14 cellular contexts compared by ENCODE assay signal in the genomic region with DNA sequence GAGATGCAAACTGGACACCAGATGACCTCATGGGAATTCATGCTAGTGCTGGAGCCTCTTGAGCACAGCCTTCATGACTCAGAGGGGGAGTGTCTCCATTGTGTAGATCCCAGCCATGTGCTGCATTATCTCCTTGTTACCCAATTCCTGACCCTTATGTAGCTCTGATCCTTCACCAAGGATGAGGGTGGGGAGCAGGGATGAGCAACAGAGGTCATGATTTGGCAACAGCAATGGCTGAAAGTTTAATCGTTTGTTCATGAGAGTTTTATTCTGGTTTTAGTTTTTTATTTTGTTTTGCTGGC. TPM values are rescaled to one million over a fixed set of nuclear protein-coding genes. Genes with fewer than 3 reads are reported as not detected.
DNase-seq lines count a peak whose midpoint lies in the region; ATAC-seq, FAIRE-seq and TF ChIP-seq lines count a peak whose summit lies in the region.
"Had no signal": no experiment of that assay in that cellular context is flagged by ENCODE, and none has a peak within 500 bp of the region (broad histone marks: within the 10 kb centered on the region; RNA-seq: fewer than 3 reads in every experiment).

No MANE protein-coding gene starts in this region.

- TF ChIP-seq POLR2A in H54 (IDR thresholded peaks at IDR 0.05; ENCODE audit: low read depth, low read length), result no peak

- no peak overlapping the region for H3K4me2 ChIP-seq in PC-3 (ENCODE audit: low read length)
- H3K4me2 ChIP-seq in smooth muscle cell, result peak overlapping the region; percentile 59

- WGBS in smooth muscle cell (ENCODE audit: low lambda C conversion rate), result 34% methylated on average over 1 of the region's 1 CpG

- H3K9ac ChIP-seq in PC-3 (ENCODE audit: low read length) (no peak overlapping the region), smooth muscle cell (ENCODE audit: low read depth) (peak overlapping the region; percentile 48)

- POLR2A ChIA-PET in PC-3 (lab: Charles Lee; ENCODE audit: unreplicated experiment), result no interaction called here

- no peaks in the 10 kb centered on the region for H3K36me3 ChIP-seq in PC-3 (ENCODE audit: low read depth, low read length)
- H3K36me3 ChIP-seq in smooth muscle cell (ENCODE audit: low read depth), result no peaks in the 10 kb centered on the region
- H3K36me3 ChIP-seq: tibial artery had no signal

- intact Hi-C loops in PC-3 (cut with micrococcal nuclease), result no loop called here

- no peaks in the 10 kb centered on the region for H3K4me1 ChIP-seq in PC-3 (ENCODE audit: insufficient read depth, low read length)
- peaks cover 7% of the 10 kb centered on the region for H3K4me1 ChIP-seq in smooth muscle cell (ENCODE audit: low read depth)
- H3K4me1 ChIP-seq: tibial artery had no signal

- no peak for TF ChIP-seq CTCF in PC-3 (conservative IDR thresholded peaks at IDR 0.05; ENCODE audit: low read depth, low read length)
- TF ChIP-seq CTCF in smooth muscle cell (IDR thresholded peaks at IDR 0.05; ENCODE audit: borderline replicate concordance, insufficient read depth, poor library complexity, severe bottlenecking), result no peak

- H3K9me2 ChIP-seq in PC-3 (replicated peaks; ENCODE audit: low read length), result no peaks in the 10 kb centered on the region

- H4K20me1 ChIP-seq in PC-3 (ENCODE audit: low read length), result no peaks in the 10 kb centered on the region
- no peaks in the 10 kb centered on the region for H4K20me1 ChIP-seq in smooth muscle cell (ENCODE audit: low read depth)

- H3K27ac ChIP-seq in PC-3 (ENCODE audit: low read length) (no peak overlapping the region), smooth muscle cell (ENCODE audit: low read depth) (peak overlapping the region; percentile 94)
- H3K27ac ChIP-seq: tibial artery, VCaP had no signal

- DNase-seq in H54 (ENCODE audit: insufficient read length, low spot score) (peak; percentile 91), PC-3 (peak; percentile 31), fibroblast of peridontal ligament (ENCODE audit: extremely low read depth) (peak; percentile 93), smooth muscle cell (lab: John Stamatoyannopoulos, UW; ENCODE audit: unreplicated experiment) (no peak), NCI-H345 treated with DMSO at 0.1 percent for 48 hours (lab: John Stamatoyannopoulos, UW; ENCODE audit: unreplicated experiment) (no peak)
- no peak for DNase-seq in activated CD8-positive, alpha-beta memory T cell treated with anti-CD3 and anti-CD28 coated beads for 24 hours
- no peak for DNase-seq in stimulated activated CD4-positive, alpha-beta T cell treated with anti-CD3 and anti-CD28 coated beads, Interleukin-12 subunit alpha, Interleukin-12 subunit beta, amount 100 ng/mL, for 4 hours
- DNase-seq: activated naive CD4-positive, alpha-beta T cell treated with anti-CD3 and anti-CD28 coated beads for 36 hours; NCI-H82; stimulated activated CD4-positive, alpha-beta T cell treated with anti-CD3 and anti-CD28 coated beads, Interleukin-2, amount 100 ng/mL, for 48 hours had no signal

- H3K79me2 ChIP-seq in PC-3 (ENCODE audit: low read length) (no peaks in the 10 kb centered on the region), smooth muscle cell (ENCODE audit: low read depth) (no peaks in the 10 kb centered on the region)

- FAIRE-seq in H54 (lab: Jason Lieb, UNC), result peak; percentile 98
- FAIRE-seq: endothelial cell of umbilical vein had no signal

- H3K9me3 ChIP-seq in PC-3 (ENCODE audit: low read length), result no peaks in the 10 kb centered on the region
- no peaks in the 10 kb centered on the region for H3K9me3 ChIP-seq in smooth muscle cell (replicated peaks; ENCODE audit: low read depth)
- H3K9me3 ChIP-seq: tibial artery had no signal

- BruUV-seq in PC-3 (replicated peaks; lab: Mats Ljungman, UMichigan), result no TSS peak

- ATAC-seq in PC-3 (no peak; the same call in 1 of the 2 replicates), GM18873 (IDR thresholded peaks at IDR 0.05; ENCODE audit: low FRiP score, unreplicated experiment) (no peak)

- H2AFZ ChIP-seq in PC-3 (ENCODE audit: low read length) (no peak overlapping the region), smooth muscle cell (ENCODE audit: low read depth) (no peak overlapping the region)

- H3K4me3 ChIP-seq in PC-3 (ENCODE audit: low read length) (no peak overlapping the region), smooth muscle cell (no peak overlapping the region)
- H3K4me3 ChIP-seq: tibial artery had no signal

- H3K27me3 ChIP-seq in PC-3 (ENCODE audit: low read length) (no peaks in the 10 kb centered on the region; the same call in 1 of the 2 replicates), smooth muscle cell (ENCODE audit: low read depth) (no peaks in the 10 kb centered on the region)

- CTCF ChIA-PET in PC-3 (lab: Charles Lee), result no interaction called here

- no peaks in the 10 kb centered on the region for H3F3A ChIP-seq in PC-3 (ENCODE audit: low read length, unreplicated experiment)
- peaks cover 25% of the 10 kb centered on the region for H3F3A ChIP-seq in smooth muscle cell (ENCODE audit: low read depth)

RNA-seq across cellular contexts. Expression of a gene that starts 9.5 kb away (rescaled TPM):
- total RNA-seq in PC-3 (2014; rRNA removed), result 0.69 TPM in 1 of 2 replicates, not detected in the other
- total RNA-seq in smooth muscle cell, result 17.5 and 28.2 TPM in 2 replicates
- polyA plus RNA-seq in smooth muscle cell, result 29.3 and 39.6 TPM in 2 replicates
- total RNA-seq: activated naive CD4-positive, alpha-beta T cell treated with anti-CD3 and anti-CD28 coated beads for 36 hours; endothelial cell of umbilical vein had no signal
- polyA plus RNA-seq: endothelial cell of umbilical vein had no signal

RNA-seq across cellular contexts. Expression of a gene that starts 41.8 kb away (rescaled TPM):
- total RNA-seq in PC-3 (2014; rRNA removed) (0.06 and 0.07 TPM in 2 replicates), smooth muscle cell (12.2 and 16.9 TPM in 2 replicates)
- 10.4 and 16.6 TPM in 2 replicates for polyA plus RNA-seq in smooth muscle cell

Comparison
In these comparisons a context has a peak if more than half of its experiments do, and no peak if none do; other contexts are left out.
1. DNase-seq: peak in H54 (single experiment), PC-3 (single experiment) and fibroblast of peridontal ligament (single experiment); none in smooth muscle cell (single experiment), activated CD8-positive, alpha-beta memory T cell treated with anti-CD3 and anti-CD28 coated beads for 24 hours (single experiment), NCI-H345 treated with DMSO at 0.1 percent for 48 hours (single experiment) and stimulated activated CD4-positive, alpha-beta T cell treated with anti-CD3 and anti-CD28 coated beads, Interleukin-12 subunit alpha, Interleukin-12 subunit beta, amount 100 ng/mL, for 4 hours (single experiment).
2. RNA of a gene that starts 9.5 kb away (total RNA-seq): 17.5 to 28.2 TPM in smooth muscle cell; 0.69 TPM in PC-3; every median in the first group is over 10 times any median in the second.
3. RNA of a gene that starts 41.8 kb away (total RNA-seq): 12.2 to 16.9 TPM in smooth muscle cell; 0.06 to 0.07 TPM in PC-3; every median in the first group is over 10 times any median in the second.